19 cellular contexts compared by ENCODE assay signal in the genomic region with DNA sequence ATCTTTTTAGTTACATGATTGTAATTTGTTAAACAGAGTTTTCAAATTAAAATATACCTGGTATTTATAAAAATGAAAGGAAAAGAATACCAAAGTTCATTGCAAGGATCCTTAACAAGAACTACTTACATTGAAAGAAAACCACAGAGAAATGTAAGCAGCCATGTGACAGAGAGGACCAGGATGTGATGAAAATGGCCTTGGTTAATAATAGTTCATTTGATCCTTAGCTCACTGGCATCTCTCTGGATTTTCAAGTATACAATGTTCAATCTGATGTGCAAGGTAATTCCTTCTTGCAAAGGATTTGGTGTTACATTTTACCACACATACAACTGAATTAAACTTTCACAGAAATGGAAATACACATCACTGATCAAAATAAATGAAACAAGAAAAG.
"Had no signal": no experiment of that assay in that cellular context is flagged by ENCODE, and none has a peak within 500 bp of the region (broad histone marks: within the 10 kb centered on the region; RNA-seq: fewer than 3 reads in every experiment).

No MANE protein-coding gene starts in this region.

- H3K9me3 ChIP-seq: left ventricle myocardium inferior, mucosa of descending colon, ovary, right atrium auricular region, right lobe of liver, tibial nerve had no signal

- DNase-seq: islet precursor cell; left ventricle myocardium inferior; midbrain; mucosa of descending colon; naive thymus-derived CD4-positive, alpha-beta T cell; ovary; right lobe of liver; stimulated activated CD4-positive, alpha-beta T cell treated with anti-CD3 and anti-CD28 coated beads, Interleukin-1b, Interleukin-23, amount 100 ng/mL, for 48 hours; stimulated activated CD4-positive, alpha-beta T cell treated with anti-CD3 and anti-CD28 coated beads, Interleukin-2, amount 100 ng/mL, for 48 hours; stimulated activated CD4-positive, alpha-beta T cell treated with anti-CD3 and anti-CD28 coated beads, Interleukin-4, amount 100 ng/mL, for 4 hours; stimulated activated CD8-positive, alpha-beta memory T cell treated with anti-CD3 and anti-CD28 coated beads, Interleukin-4, amount 100 ng/mL, for 48 hours; stimulated activated naive CD4-positive, alpha-beta T cell treated with Interleukin-2 at 50 U/mL for 16 hours; stimulated activated naive CD8-positive, alpha-beta T cell treated with anti-CD3 and anti-CD28 coated beads, Interleukin-15, amount 100 ng/mL, for 72 hours; substantia nigra had no signal

- H3K4me1 ChIP-seq: left ventricle myocardium inferior, right atrium auricular region, right lobe of liver, tibial nerve had no signal

- H3K4me2 ChIP-seq: smooth muscle cell had no signal

- ATAC-seq: mucosa of descending colon; naive thymus-derived CD4-positive, alpha-beta T cell; natural killer cell treated with Interleukin-12 subunit alpha and Interleukin-12 subunit beta and Interleukin-15 and Interleukin-18, amount 100 ng/mL, for 72 hours; right lobe of liver; stimulated activated memory B cell treated with anti-CD40 and anti-IgM and Interleukin-4, amounts not matched to agents 10 μg/mL and 1 μg/mL and 100 μg/mL, for 72 hours; stimulated activated naive CD8-positive, alpha-beta T cell treated with anti-CD3 and anti-CD28 coated beads, Interleukin-15, amount 100 ng/mL, for 72 hours had no signal

- H3K36me3 ChIP-seq: left ventricle myocardium inferior, ovary, right atrium auricular region, right lobe of liver, tibial nerve had no signal

- H3K4me3 ChIP-seq: left ventricle myocardium inferior, mucosa of descending colon, ovary, right atrium auricular region, right lobe of liver, smooth muscle cell, tibial nerve had no signal

- H3K27me3 ChIP-seq: ovary, right atrium auricular region, right lobe of liver, tibial nerve had no signal
